Comparison of ENCODE assay signal across 8 cellular contexts in genomic region chr21:36859744-36860501, GRCh38.
DNase-seq lines count a peak whose midpoint lies in the region; ATAC-seq, FAIRE-seq and TF ChIP-seq lines count a peak whose summit lies in the region.

No MANE protein-coding gene starts in this region.

- H3K4me3 ChIP-seq in MG63 = no peak overlapping the region

- peak; percentile 97 for ATAC-seq in left ventricle myocardium superior
- no peak for ATAC-seq in HG03378 (IDR thresholded peaks at IDR 0.05; ENCODE audit: unreplicated experiment)

- TF ChIP-seq POLR2A in GM12892 (IDR thresholded peaks at IDR 0.05; ENCODE audit: low read depth, low read length) = no peak

- FAIRE-seq in GM12892 (lab: Jason Lieb, UNC) = no peak

- DNase-seq in GM12892 (ENCODE audit: insufficient read length) = peak; percentile 26
- DNase-seq in MG63 = peak; percentile 82
- peak; percentile 42 to 59 for DNase-seq in activated CD4-positive, alpha-beta T cell treated with anti-CD3 and anti-CD28 coated beads, Interleukin-2, amount 50 U/mL, for 48 hours
- peak; percentile 81 for DNase-seq in left ventricle myocardium superior
- DNase-seq in stimulated activated CD4-positive, alpha-beta T cell treated with anti-CD3 and anti-CD28 coated beads, Interleukin-4, amount 100 ng/mL, for 1 hour = peak; percentile 5
- DNase-seq in NCI-H1092 treated with DMSO at 0.1 percent for 48 hours (lab: John Stamatoyannopoulos, UW) = no peak
- no peak for DNase-seq in ecto neural progenitor cell (ENCODE audit: low spot score)

- H3K36me3 ChIP-seq in MG63 = peaks cover 10% of the 10 kb centered on the region

- H3K9me3 ChIP-seq in MG63 = no peaks in the 10 kb centered on the region

- intact Hi-C loops in left ventricle myocardium superior (cut with micrococcal nuclease) = loop anchor here (10.0 kb wide), 1 partner anchor 105 kb away; no protein-coding TSS in a partner anchor

- no peaks in the 10 kb centered on the region for H3K27me3 ChIP-seq in MG63

Comparison
In these comparisons a context has a peak if more than half of its experiments do, and no peak if none do; other contexts are left out.
1. DNase-seq: peak in GM12892 (single experiment), MG63 (single experiment), activated CD4-positive, alpha-beta T cell treated with anti-CD3 and anti-CD28 coated beads, Interleukin-2, amount 50 U/mL, for 48 hours (2 of 2), left ventricle myocardium superior (single experiment) and stimulated activated CD4-positive, alpha-beta T cell treated with anti-CD3 and anti-CD28 coated beads, Interleukin-4, amount 100 ng/mL, for 1 hour (single experiment); none in NCI-H1092 treated with DMSO at 0.1 percent for 48 hours (single experiment) and ecto neural progenitor cell (single experiment).